Comparison of ENCODE assay signal across 17 cellular contexts in the genomic region with DNA sequence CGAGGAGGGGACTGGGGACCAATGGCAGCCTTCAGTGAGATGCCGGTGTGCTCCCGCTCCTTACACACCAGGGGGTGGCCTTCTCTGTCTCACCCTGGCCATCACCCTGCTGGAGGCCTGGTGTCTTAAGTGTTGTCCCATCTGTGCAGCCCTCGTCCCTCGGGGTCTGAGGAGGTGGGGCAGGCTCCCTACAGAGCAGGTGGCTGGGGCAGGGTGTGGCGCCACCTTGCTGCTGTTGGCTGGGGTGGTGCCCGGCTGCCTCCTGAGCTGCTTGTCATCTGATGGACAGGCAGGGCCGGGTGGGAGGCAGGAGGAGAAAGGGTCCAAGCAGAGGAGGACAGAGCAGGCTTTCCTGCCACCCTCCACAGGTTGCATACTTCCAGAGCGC. TPM values are rescaled to one million over a fixed set of nuclear protein-coding genes. Genes with fewer than 3 reads are reported as not detected.
DNase-seq lines count a peak whose midpoint lies in the region; ATAC-seq, FAIRE-seq and TF ChIP-seq lines count a peak whose summit lies in the region.
"Had no signal": no experiment of that assay in that cellular context is flagged by ENCODE, and none has a peak within 500 bp of the region (broad histone marks: within the 10 kb centered on the region; RNA-seq: fewer than 3 reads in every experiment).

No MANE protein-coding gene starts in this region.

- H4K8ac ChIP-seq in H9 (replicated peaks; ENCODE audit: insufficient read length, low read depth, low read length), result no peak overlapping the region

- no peak overlapping the region for H3K14ac ChIP-seq in H9 (ENCODE audit: insufficient read depth, low read length)

- H3K9me1 ChIP-seq in K562 (ENCODE audit: control insufficient read depth, insufficient read depth, low read length), result peaks cover 7% of the 10 kb centered on the region

- H3K9ac ChIP-seq in BLaER1, result peak overlapping the region; percentile 29; the same call in 1 of the 2 replicates
- no peak overlapping the region for H3K9ac ChIP-seq in H9 (ENCODE audit: extremely low read depth, insufficient read length, low read length)
- peak overlapping the region in 1 of 2 experiments; percentile 83; a peak in 2 of 4 replicates for H3K9ac ChIP-seq in K562 (ENCODE audit: insufficient read depth in 1 of 2, low read depth in 2 of 2, low read length in 2 of 2)
- H3K9ac ChIP-seq in HepG2 (ENCODE audit: insufficient read depth, low read depth, low read length), result no peak overlapping the region
- no peak overlapping the region for H3K9ac ChIP-seq in kidney (ENCODE audit: low read length in 2 of 2)

- H4K5ac ChIP-seq in H9 (ENCODE audit: insufficient read length, low read depth, low read length), result no peak overlapping the region

- H3K79me2 ChIP-seq in H9 (ENCODE audit: insufficient read depth, low read length), result no peaks in the 10 kb centered on the region
- H3K79me2 ChIP-seq in K562 (ENCODE audit: control insufficient read depth, insufficient read depth, low read length), result peaks cover 16% of the 10 kb centered on the region; the same call in 2 of the 3 replicates
- H3K79me2 ChIP-seq in HepG2 (ENCODE audit: insufficient read depth, low read length), result peaks cover 4% of the 10 kb centered on the region

- TF ChIP-seq RAD21 in K562 (CRISPR knock-in tag; conservative IDR thresholded peaks at IDR 0.05 in 1 of 2, IDR thresholded peaks at IDR 0.05 in 1 of 2) (0 out of 4 replicates have a peak, but pooled peaks of 1 of the 2 experiments have one; percentile 19), HepG2 (CRISPR knock-in tag; IDR thresholded peaks at IDR 0.05) (no peak)

- no peak overlapping the region for H3T11ph ChIP-seq in H9 (ENCODE audit: low read length)

- H3K4me2 ChIP-seq in BLaER1, result peak overlapping the region; percentile 43
- no peak overlapping the region for H3K4me2 ChIP-seq in H9 (ENCODE audit: insufficient read depth, insufficient read length, low read length)
- peak overlapping the region; percentile 66 for H3K4me2 ChIP-seq in K562 (ENCODE audit: insufficient read depth, low read length)
- H3K4me2 ChIP-seq in HepG2 (ENCODE audit: low read depth, low read length), result no peak overlapping the region

- H3K27ac Mint-ChIP-seq in H9, result no peak overlapping the region; a peak in 1 of 7 replicates
- H3K27ac Mint-ChIP-seq: activated CD4-positive, alpha-beta T cell treated with anti-CD3 and anti-CD28 coated beads, Interleukin-2, amount 10 ng/mL, durations not matched to agents 7 days and 5 days; activated T-helper 17 cell treated with anti-CD3 and anti-CD28 coated beads, Interleukin-2, amount 50 U/mL, for 72 hours; T-helper 1 cell treated with Interleukin-12 subunit alpha and Interleukin-12 subunit beta and Interleukin-4 antibody, amounts not matched to agents 30 μg/mL and 1 μg/mL, for 36 hours had no signal

- no peak overlapping the region for H2BK12ac ChIP-seq in H9 (ENCODE audit: insufficient read length, low read depth, low read length)

- DNase-seq in H9, result no peak
- no peak for DNase-seq in K562 (ENCODE audit: extremely low read depth in 1 of 4, low spot score in 3 of 4)
- DNase-seq in HepG2 (ENCODE audit: low spot score), result no peak
- DNase-seq in dermis blood vessel endothelial cell, result no peak
- no peak for DNase-seq in GF-D8 (lab: John Stamatoyannopoulos, UW)
- DNase-seq in kidney, result no peak
- DNase-seq: activated CD4-positive, alpha-beta T cell treated with anti-CD3 and anti-CD28 coated beads, Interleukin-2, amount 10 ng/mL, durations not matched to agents 7 days and 5 days; EL; NCI-H1092 treated with DMSO at 0.1 percent for 48 hours; NCI-H446 treated with DMSO at 0.1 percent for 48 hours had no signal

- ATAC-seq in K562 (peak; percentile 69), HepG2 (peak; percentile 7; the same call in 2 of the 3 replicates), GM18909 (IDR thresholded peaks at IDR 0.05; ENCODE audit: poor library complexity, unreplicated experiment) (no peak)
- ATAC-seq: activated T-helper 17 cell treated with anti-CD3 and anti-CD28 coated beads, Interleukin-2, amount 50 U/mL, for 72 hours; gastroesophageal sphincter had no signal

- H3K4me3 Mint-ChIP-seq in H9, result no peak overlapping the region
- H3K4me3 Mint-ChIP-seq: activated CD4-positive, alpha-beta T cell treated with anti-CD3 and anti-CD28 coated beads, Interleukin-2, amount 10 ng/mL, durations not matched to agents 7 days and 5 days; activated T-helper 17 cell treated with anti-CD3 and anti-CD28 coated beads, Interleukin-2, amount 50 U/mL, for 72 hours; T-helper 1 cell treated with Interleukin-12 subunit alpha and Interleukin-12 subunit beta and Interleukin-4 antibody, amounts not matched to agents 30 μg/mL and 1 μg/mL, for 36 hours had no signal

- H2AK5ac ChIP-seq in H9 (ENCODE audit: insufficient read length, low read length), result no peak overlapping the region

- H2BK20ac ChIP-seq in H9 (ENCODE audit: low read depth, low read length, poor library complexity, severe bottlenecking), result no peak overlapping the region

- H3K9me3 ChIP-seq in BLaER1 (no peaks in the 10 kb centered on the region), H9 (ENCODE audit: control insufficient read depth, low read depth, low read length) (no peaks in the 10 kb centered on the region), K562 (replicated peaks; ENCODE audit: control insufficient read depth, insufficient read depth, low read depth, low read length) (no peaks in the 10 kb centered on the region), HepG2 (ENCODE audit: low read length) (no peaks in the 10 kb centered on the region), kidney (ENCODE audit: control insufficient read depth in 1 of 2, low read length in 2 of 2) (no peaks in the 10 kb centered on the region)
- H3K9me3 ChIP-seq: gastroesophageal sphincter had no signal

- no peaks in the 10 kb centered on the region for H3K4me1 Mint-ChIP-seq in H9
- H3K4me1 Mint-ChIP-seq: activated T-helper 17 cell treated with anti-CD3 and anti-CD28 coated beads, Interleukin-2, amount 50 U/mL, for 72 hours had no signal

- in situ Hi-C loops in K562 (cut with MboI), result no loop called here
- in situ Hi-C loops in HepG2 (cut with HindIII; ENCODE audit: extremely low pct_ligation_motif_present, low pct_unique_long_range_greater_than_20kb), result no loop called here

- H3K4me3 ChIP-seq in BLaER1, result no peak overlapping the region
- no peak overlapping the region for H3K4me3 ChIP-seq in K562
- no peak overlapping the region for H3K4me3 ChIP-seq in HepG2 (replicated peaks in 1 of 3; ENCODE audit: insufficient read depth in 1 of 3, low read depth in 2 of 3, low read length in 3 of 3)
- H3K4me3 ChIP-seq in kidney (ENCODE audit: low read length in 2 of 2), result no peak overlapping the region
- H3K4me3 ChIP-seq: gastroesophageal sphincter had no signal

- no peaks in the 10 kb centered on the region for H3K23me2 ChIP-seq in H9 (ENCODE audit: insufficient read length, low read depth, low read length, poor library complexity, severe bottlenecking)

- H3K56ac ChIP-seq in H9 (ENCODE audit: insufficient read length, low read depth, low read length), result no peak overlapping the region

- H3K36me3 Mint-ChIP-seq in H9 (ENCODE audit: insufficient read depth in 1 of 3, low read depth in 3 of 3), result peaks cover 15 to 43% (median 22%) of the 10 kb centered on the region in 3 experiments; a peak in 6 of 7 replicates

- BruUV-seq in K562 (replicated peaks; lab: Mats Ljungman, UMichigan), result no TSS peak
- BruUV-seq in HepG2 (replicated peaks; lab: Mats Ljungman, UMichigan), result no TSS peak

- H3K27ac ChIP-seq in BLaER1 (0 out of 2 replicates have a peak overlapping the region, but pooled peaks have one; percentile 26), H9 (ENCODE audit: insufficient read length, low read depth, low read length) (no peak overlapping the region), K562 (ENCODE audit: extremely low read depth, low read depth, low read length) (peak overlapping the region; percentile 48; the same call in 2 of the 3 replicates), HepG2 (ENCODE audit: extremely low read length, insufficient read depth, low read length) (no peak overlapping the region), kidney (ENCODE audit: low read depth in 2 of 2, low read length in 2 of 2) (no peak overlapping the region)

- no peak overlapping the region for H3K18ac ChIP-seq in H9 (ENCODE audit: insufficient read length, low read depth, low read length)

- peaks cover 29% of the 10 kb centered on the region for H3K4me1 ChIP-seq in BLaER1
- H3K4me1 ChIP-seq in H9 (ENCODE audit: insufficient read depth, low read length), result no peaks in the 10 kb centered on the region
- peaks cover 28 to 63% of the 10 kb centered on the region in 2 experiments for H3K4me1 ChIP-seq in K562 (replicated peaks in 1 of 2; ENCODE audit: control insufficient read depth in 2 of 2, insufficient read depth in 2 of 2, low read length in 2 of 2)
- peaks cover 11% of the 10 kb centered on the region; the same call in 1 of the 2 replicates for H3K4me1 ChIP-seq in HepG2 (ENCODE audit: insufficient read depth, low read length)
- no peaks in the 10 kb centered on the region for H3K4me1 ChIP-seq in kidney (ENCODE audit: control insufficient read depth in 1 of 2, insufficient read depth in 1 of 2, low read depth in 1 of 2, low read length in 2 of 2)

- no peaks in the 10 kb centered on the region for H3K9me3 Mint-ChIP-seq in H9
- H3K9me3 Mint-ChIP-seq: activated CD4-positive, alpha-beta T cell treated with anti-CD3 and anti-CD28 coated beads, Interleukin-2, amount 10 ng/mL, durations not matched to agents 7 days and 5 days; activated T-helper 17 cell treated with anti-CD3 and anti-CD28 coated beads, Interleukin-2, amount 50 U/mL, for 72 hours; T-helper 1 cell treated with Interleukin-12 subunit alpha and Interleukin-12 subunit beta and Interleukin-4 antibody, amounts not matched to agents 30 μg/mL and 1 μg/mL, for 36 hours had no signal

- H4K91ac ChIP-seq in H9 (ENCODE audit: insufficient read length, low read depth, low read length), result no peak overlapping the region

- H2AFZ ChIP-seq in H9 (ENCODE audit: low read length), result no peak overlapping the region
- peak overlapping the region; percentile 67; the same call in 1 of the 2 replicates for H2AFZ ChIP-seq in K562 (ENCODE audit: low read depth, low read length)
- H2AFZ ChIP-seq in HepG2 (ENCODE audit: low read length), result no peak overlapping the region

- WGBS in H9 (ENCODE audit: extremely low coverage, insufficient read length, low lambda C conversion rate), result no CpG with 5 or more reads among the region's 9 CpGs
- 60% methylated on average over 7 of the region's 9 CpGs for WGBS in K562 (ENCODE audit: insufficient coverage, low coverage, missing lambda C conversion rate)
- WGBS in HepG2 (ENCODE audit: low lambda C conversion rate), result 100% methylated on average over 3 of the region's 9 CpGs

- peak; percentile 56 for TF ChIP-seq CTCF in H9 (conservative IDR thresholded peaks at IDR 0.05)
- TF ChIP-seq CTCF in K562 (IDR thresholded peaks at IDR 0.05 in 2 of 3, conservative IDR thresholded peaks at IDR 0.05 in 1 of 3; ENCODE audit: insufficient read depth in 2 of 3, low read depth in 1 of 3, low read length in 3 of 3), result peak in 2 of 3 experiments; percentile 43 to 57; a peak in 5 of 6 replicates
- TF ChIP-seq CTCF in HepG2 (CRISPR knock-in tag; IDR thresholded peaks at IDR 0.05), result peak; percentile 49
- TF ChIP-seq CTCF in kidney (IDR thresholded peaks at IDR 0.05; ENCODE audit: borderline replicate concordance, extremely low read depth, insufficient read depth), result no peak

- no peak overlapping the region for H2BK15ac ChIP-seq in H9 (ENCODE audit: low read depth, low read length)

- H4K20me1 ChIP-seq in BLaER1 (peaks cover 88% of the 10 kb centered on the region), H9 (ENCODE audit: control insufficient read depth, insufficient read depth, insufficient read length) (no peaks in the 10 kb centered on the region), K562 (replicated peaks; ENCODE audit: control insufficient read depth, insufficient read depth, low read length) (no peaks in the 10 kb centered on the region; the same call in 1 of the 2 replicates), HepG2 (ENCODE audit: insufficient read depth, low read length) (peaks cover 5% of the 10 kb centered on the region)

- no peaks in the 10 kb centered on the region; the same call in 1 of the 2 replicates for H3K27me3 Mint-ChIP-seq in H9 (ENCODE audit: low read depth)
- H3K27me3 Mint-ChIP-seq: activated CD4-positive, alpha-beta T cell treated with anti-CD3 and anti-CD28 coated beads, Interleukin-2, amount 10 ng/mL, durations not matched to agents 7 days and 5 days; activated T-helper 17 cell treated with anti-CD3 and anti-CD28 coated beads, Interleukin-2, amount 50 U/mL, for 72 hours had no signal

- TF ChIP-seq EP300 in K562 (IDR thresholded peaks at IDR 0.05; ENCODE audit: low read length) (no peak), HepG2 (IDR thresholded peaks at IDR 0.05; ENCODE audit: low read depth in 2 of 2, low read length in 2 of 2) (no peak), HepG2 (CRISPR knock-in tag; IDR thresholded peaks at IDR 0.05; ENCODE audit: borderline replicate concordance) (no peak)

- intact Hi-C loops in K562 (cut with micrococcal nuclease), result no loop called here
- intact Hi-C loops in HepG2 (cut with micrococcal nuclease; ENCODE audit: unreplicated experiment), result no loop called here
- intact Hi-C loops in kidney (cut with DNase I), result no loop called here

- peaks cover 92% of the 10 kb centered on the region for H3K36me3 ChIP-seq in BLaER1
- H3K36me3 ChIP-seq in K562 (ENCODE audit: control insufficient read depth, insufficient read depth, low read length), result peaks cover 72% of the 10 kb centered on the region; the same call in 2 of the 3 replicates
- H3K36me3 ChIP-seq in HepG2 (replicated peaks in 1 of 2; ENCODE audit: control insufficient read depth in 1 of 2, insufficient read depth in 2 of 2, low read length in 2 of 2), result peaks cover 39 to 58% of the 10 kb centered on the region in 2 experiments
- peaks cover 13 to 35% of the 10 kb centered on the region in 2 donors for H3K36me3 ChIP-seq in kidney (ENCODE audit: control insufficient read depth in 1 of 2, insufficient read depth in 2 of 2, low read length in 2 of 2)

- no peaks in the 10 kb centered on the region for H3K27me3 ChIP-seq in BLaER1
- no peaks in the 10 kb centered on the region for H3K27me3 ChIP-seq in H9 (ENCODE audit: insufficient read depth, low read length)
- H3K27me3 ChIP-seq in K562 (ENCODE audit: control insufficient read depth in 2 of 2, insufficient read depth in 2 of 2, low read length in 2 of 2), result no peaks in the 10 kb centered on the region
- no peaks in the 10 kb centered on the region for H3K27me3 ChIP-seq in HepG2 (ENCODE audit: control insufficient read depth in 1 of 2, insufficient read depth in 2 of 2, low read length in 2 of 2)
- H3K27me3 ChIP-seq: gastroesophageal sphincter had no signal

- H2BK5ac ChIP-seq in H9 (ENCODE audit: insufficient read length, low read length), result no peak overlapping the region

- FAIRE-seq in K562 (lab: Jason Lieb, UNC) (no peak), HepG2 (lab: Jason Lieb, UNC) (no peak), kidney (lab: Jason Lieb, UNC) (no peak)
- FAIRE-seq: astrocyte, islet of Langerhans had no signal

- no peak for TF ChIP-seq POLR2A in K562 (conservative IDR thresholded peaks at IDR 0.05)
- TF ChIP-seq POLR2A in HepG2 (IDR thresholded peaks at IDR 0.05; ENCODE audit: insufficient read depth in 1 of 2, low read depth in 2 of 2, low read length in 2 of 2), result no peak

- H3K4ac ChIP-seq in H9 (ENCODE audit: low read depth, low read length), result no peak overlapping the region

- CTCF ChIA-PET in K562 (lab: Yijun Ruan, JAX; ENCODE audit: low intra/inter-chr PET ratio), result interaction anchor here (0.9 kb wide), 1 partner anchor 15 kb away, joined by 3 read pairs; no protein-coding TSS in a partner anchor
- CTCF ChIA-PET in HepG2 (lab: Yijun Ruan, JAX; ENCODE audit: low intra/inter-chr PET ratio, low total read pairs), result no interaction called here

- H3K79me1 ChIP-seq in H9 (ENCODE audit: insufficient read depth, low read depth, low read length, poor library complexity, severe bottlenecking), result no peaks in the 10 kb centered on the region

- POLR2A ChIA-PET in K562 (lab: Yijun Ruan, JAX) (interaction anchor here (0.5 to 1.7 kb wide), 7 partner anchors 9 to 198 kb away, joined by 3 to 7 read pairs (median 3); no protein-coding TSS in a partner anchor), HepG2 (lab: Yijun Ruan, JAX) (no interaction called here)

- no peak overlapping the region for H2BK120ac ChIP-seq in H9 (ENCODE audit: low read depth, low read length, poor library complexity, severe bottlenecking)

- H3K23ac ChIP-seq in H9 (ENCODE audit: insufficient read length, low read depth, low read length), result no peak overlapping the region

RNA-seq across cellular contexts. Expression of gene PTPN23, which starts 25.9 kb away (rescaled TPM):
- total RNA-seq in H9 (2021) (38.0 and 42.2 TPM in 2 replicates), K562 (2014; rRNA removed) (7.2 and 10.1 TPM in 2 replicates), K562 (2014; rRNA removed; fragmentation: Illumina TruSeq; extraction: Trizol) (5.2 and 6.3 TPM in 2 replicates), K562 (2015; rRNA removed; fragmentation: Illumina TruSeq; extraction: Trizol) (7.3 and 8.7 TPM in 2 replicates), K562 (2021) (51.4 and 58.7 TPM in 2 replicates), HepG2 (2016; rRNA removed; fragmentation: Illumina TruSeq; extraction: Trizol) (3.7 and 13.2 TPM in 2 replicates), dermis blood vessel endothelial cell (21.4 and 41.4 TPM in 2 replicates), kidney (48.5 TPM)
- 45.6 and 123 TPM in 2 replicates for total RNA-seq in K562 (2011; cell fraction: chromatin; rRNA removed; ENCODE audit: low replicate concordance)
- 60.9 and 70.8 TPM in 2 replicates for total RNA-seq in K562 (2011; cell fraction: nucleolus; rRNA removed)
- total RNA-seq in K562 (2011; cell fraction: nucleoplasm; rRNA removed), result 45.3 and 53.0 TPM in 2 replicates
- polyA plus RNA-seq in K562 (2011; rRNA removed) (1.7 and 4.6 TPM in 2 replicates), K562 (2014; fragmentation: Illumina TruSeq; extraction: Trizol) (14.1 and 24.0 TPM in 2 replicates), K562 (2014; fragmentation: Nextera tagmentation; extraction: Ambion mirVana) (under 1 TPM; 0.41 to 0.93 TPM), K562 (2014; rRNA removed) (11.4 and 20.2 TPM in 2 replicates), HepG2 (2011; rRNA removed) (2.3 and 3.2 TPM in 2 replicates), kidney (ENCODE audit: insufficient read depth, low read depth, low replicate concordance) (12.6 TPM)
- polyA plus RNA-seq in K562 (2011; cell fraction: cytosol; rRNA removed), result 1.2 and 1.9 TPM in 2 replicates
- polyA plus RNA-seq in K562 (2011; cell fraction: nucleus; rRNA removed), result 25.3 and 29.3 TPM in 2 replicates
- 29.0 and 50.5 TPM in 2 replicates for polyA plus RNA-seq in K562 (2012)
- polyA minus RNA-seq in K562 (2011; rRNA and poly(A)+ RNA removed), result 5.0 and 9.1 TPM in 2 replicates
- 16.0 and 22.8 TPM in 2 replicates for polyA minus RNA-seq in K562 (2011; cell fraction: cytosol; rRNA and poly(A)+ RNA removed)
- polyA minus RNA-seq in K562 (2011; cell fraction: nucleus; rRNA and poly(A)+ RNA removed), result 21.3 and 29.9 TPM in 2 replicates
- 1.3 and 3.2 TPM in 2 replicates for total RNA-seq in HepG2 (2016; cell fraction: cytosol; rRNA removed; fragmentation: Illumina TruSeq; extraction: Trizol; ENCODE audit: low read depth)
- 4.7 and 9.4 TPM in 2 replicates for total RNA-seq in HepG2 (2016; cell fraction: insoluble cytoplasmic fraction; rRNA removed; fragmentation: Illumina TruSeq; extraction: Trizol)
- total RNA-seq in HepG2 (2016; cell fraction: membrane; rRNA removed; fragmentation: Illumina TruSeq; extraction: Trizol), result 3.7 and 4.3 TPM in 2 replicates
- 12.0 and 16.8 TPM in 2 replicates for total RNA-seq in HepG2 (2016; cell fraction: nucleus; rRNA removed; fragmentation: Illumina TruSeq; extraction: Trizol)
- 0.62 and 0.71 TPM in 2 replicates for polyA plus RNA-seq in HepG2 (2011; cell fraction: cytosol; rRNA removed)
- polyA plus RNA-seq in HepG2 (2011; cell fraction: nucleus; rRNA removed), result 24.4 and 28.9 TPM in 2 replicates
- polyA plus RNA-seq in HepG2 (2012), result 13.7 and 19.4 TPM in 2 replicates
- 1.3 and 1.5 TPM in 2 replicates for polyA plus RNA-seq in HepG2 (2016; cell fraction: cytosol; fragmentation: Illumina TruSeq; extraction: Trizol; ENCODE audit: low read depth)
- 6.7 and 10.8 TPM in 2 replicates for polyA plus RNA-seq in HepG2 (2016; cell fraction: insoluble cytoplasmic fraction; fragmentation: Illumina TruSeq; extraction: Trizol; ENCODE audit: low read depth)
- polyA plus RNA-seq in HepG2 (2016; cell fraction: membrane; fragmentation: Illumina TruSeq; extraction: Trizol; ENCODE audit: low read depth), result 2.6 and 3.1 TPM in 2 replicates
- 27.3 and 29.1 TPM in 2 replicates for polyA plus RNA-seq in HepG2 (2016; cell fraction: nucleus; fragmentation: Illumina TruSeq; extraction: Trizol; ENCODE audit: insufficient read depth, low read depth)
- polyA minus RNA-seq in HepG2 (2011; rRNA and poly(A)+ RNA removed; ENCODE audit: low replicate concordance), result 14.1 and 14.5 TPM in 2 replicates
- polyA minus RNA-seq in HepG2 (2011; cell fraction: cytosol; rRNA and poly(A)+ RNA removed), result 8.0 and 8.9 TPM in 2 replicates
- 18.3 and 19.1 TPM in 2 replicates for polyA minus RNA-seq in HepG2 (2011; cell fraction: nucleus; rRNA and poly(A)+ RNA removed)

Comparison
In these comparisons a context has a peak if more than half of its experiments do, and no peak if none do; other contexts are left out.
1. H3K27ac ChIP-seq: peak in BLaER1 (single experiment) and K562 (single experiment); none in H9 (single experiment), HepG2 (single experiment) and kidney (0 of 2).
2. H3K4me2 ChIP-seq: peak in BLaER1 (single experiment) and K562 (single experiment); none in H9 (single experiment) and HepG2 (single experiment).